Comparison of ENCODE assay signal across 21 cellular contexts in genomic region chr18:78902795-78903435, GRCh38.
"Had no signal": no experiment of that assay in that cellular context is flagged by ENCODE, and none has a peak within 500 bp of the region (broad histone marks: within the 10 kb centered on the region; RNA-seq: fewer than 3 reads in every experiment).

No MANE protein-coding gene starts in this region.

- H3K9me3 Mint-ChIP-seq: activated naive CD8-positive, alpha-beta T cell treated with anti-CD3 and anti-CD28 coated beads for 36 hours; natural killer cell treated with Interleukin-12 subunit alpha and Interleukin-12 subunit beta and Interleukin-15 and Interleukin-18, amount 100 ng/mL, for 72 hours; stimulated activated naive CD8-positive, alpha-beta T cell treated with anti-CD3 and anti-CD28 coated beads, Interleukin-15, Interleukin-2, amounts not matched to agents 100 ng/mL and 50 ng/mL, for 24 hours had no signal

- H3K4me1 ChIP-seq: heart right ventricle, left lung, right lobe of liver, suprapubic skin, tibial nerve had no signal

- H3K4me3 ChIP-seq: heart right ventricle, left lung, right lobe of liver, skin epidermis, suprapubic skin, tibial nerve had no signal

- H3K27ac Mint-ChIP-seq: activated CD8-positive, alpha-beta T cell treated with anti-CD3 and anti-CD28 coated beads, Interleukin-2, amount 10 ng/mL, durations not matched to agents 7 days and 5 days; activated naive CD8-positive, alpha-beta T cell treated with anti-CD3 and anti-CD28 coated beads for 36 hours; natural killer cell treated with Interleukin-12 subunit alpha and Interleukin-12 subunit beta and Interleukin-15 and Interleukin-18, amount 100 ng/mL, for 72 hours; stimulated activated naive CD8-positive, alpha-beta T cell treated with anti-CD3 and anti-CD28 coated beads, Interleukin-15, Interleukin-2, amounts not matched to agents 100 ng/mL and 50 ng/mL, for 24 hours had no signal

- H3K36me3 ChIP-seq: heart right ventricle, left lung, right lobe of liver, suprapubic skin, tibial nerve, WERI-Rb-1 had no signal

- DNase-seq: activated CD4-positive, alpha-beta T cell treated with anti-CD3 and anti-CD28 coated beads, Interleukin-2, amount 50 U/mL, for 1 hour; activated CD4-positive, CD25-positive, alpha-beta regulatory T cell treated with anti-CD3 and anti-CD28 coated beads, Interleukin-2, amount 50 U/mL, for 72 hours; activated CD8-positive, alpha-beta T cell treated with anti-CD3 and anti-CD28 coated beads, Interleukin-2, amount 10 ng/mL, durations not matched to agents 7 days and 5 days; activated naive CD4-positive, alpha-beta T cell treated with Interleukin-2 at 50 U/mL for 16 hours; activated naive CD8-positive, alpha-beta T cell treated with anti-CD3 and anti-CD28 coated beads for 36 hours; activated T-cell treated with anti-CD3 and anti-CD28 coated beads, Interleukin-2, amount 50 U/mL, for 48 hours; central memory CD4-positive, alpha-beta T cell; foreskin fibroblast; heart right ventricle; mammary epithelial cell; midbrain; right lobe of liver; stimulated activated CD4-positive, alpha-beta T cell treated with anti-CD3 and anti-CD28 coated beads, Interleukin-1b, Interleukin-23, amount 100 ng/mL, for 48 hours; T-helper 1 cell; WERI-Rb-1 had no signal

- H3K27ac ChIP-seq: heart right ventricle, left lung, right lobe of liver, skin epidermis, suprapubic skin, tibial nerve, WERI-Rb-1 had no signal

- H3K9me3 ChIP-seq: left lung, right lobe of liver had no signal

- H3K27me3 ChIP-seq: right lobe of liver, tibial nerve had no signal

- ATAC-seq: activated CD8-positive, alpha-beta T cell treated with anti-CD3 and anti-CD28 coated beads, Interleukin-2, amount 10 ng/mL, durations not matched to agents 7 days and 5 days; heart right ventricle; left lung; natural killer cell treated with Interleukin-12 subunit alpha and Interleukin-12 subunit beta and Interleukin-15 and Interleukin-18, amount 100 ng/mL, for 72 hours; right lobe of liver had no signal

- H3K36me3 Mint-ChIP-seq: activated naive CD8-positive, alpha-beta T cell treated with anti-CD3 and anti-CD28 coated beads for 36 hours; natural killer cell treated with Interleukin-12 subunit alpha and Interleukin-12 subunit beta and Interleukin-15 and Interleukin-18, amount 100 ng/mL, for 72 hours had no signal

- H3K4me1 Mint-ChIP-seq: activated naive CD8-positive, alpha-beta T cell treated with anti-CD3 and anti-CD28 coated beads for 36 hours had no signal

- H3K4me3 Mint-ChIP-seq: activated CD8-positive, alpha-beta T cell treated with anti-CD3 and anti-CD28 coated beads, Interleukin-2, amount 10 ng/mL, durations not matched to agents 7 days and 5 days; activated naive CD8-positive, alpha-beta T cell treated with anti-CD3 and anti-CD28 coated beads for 36 hours; natural killer cell treated with Interleukin-12 subunit alpha and Interleukin-12 subunit beta and Interleukin-15 and Interleukin-18, amount 100 ng/mL, for 72 hours; stimulated activated naive CD8-positive, alpha-beta T cell treated with anti-CD3 and anti-CD28 coated beads, Interleukin-15, Interleukin-2, amounts not matched to agents 100 ng/mL and 50 ng/mL, for 24 hours had no signal
